Comparison of ENCODE assay signal across 8 cellular contexts in the genomic region with DNA sequence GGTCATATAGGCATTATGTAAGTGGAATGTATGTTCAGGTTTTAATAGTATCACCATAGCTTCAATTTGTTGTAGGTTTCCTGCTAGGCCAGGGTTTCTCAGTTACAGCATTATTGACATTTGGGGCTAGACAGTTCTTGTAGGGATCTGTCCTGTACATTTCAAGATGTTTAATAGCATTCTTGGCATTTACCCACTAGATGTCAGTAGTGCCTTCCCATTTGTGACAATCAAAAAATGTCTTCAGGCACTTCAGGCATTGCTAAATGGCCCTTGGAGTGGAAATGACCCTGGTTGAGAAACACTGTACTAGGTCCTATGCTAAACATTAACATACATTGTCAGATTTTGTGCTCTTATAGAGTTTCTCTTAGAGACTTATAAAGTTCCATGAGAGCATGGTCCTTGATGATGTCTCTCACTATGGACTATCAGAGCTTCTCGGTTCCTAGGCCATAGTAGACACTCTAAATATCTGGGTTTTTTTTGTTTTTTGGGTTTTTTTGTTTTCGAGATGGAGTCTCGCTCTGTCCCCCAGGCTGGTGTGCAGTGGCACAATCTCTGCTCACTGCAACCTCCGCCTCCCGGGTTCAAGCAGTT. TPM values are rescaled to one million over a fixed set of nuclear protein-coding genes. Genes with fewer than 3 reads are reported as not detected.
A peak's percentile ranks its signal among the peaks of the same experiment; 100 is the strongest.
DNase-seq lines count a peak whose midpoint lies in the region; ATAC-seq, FAIRE-seq and TF ChIP-seq lines count a peak whose summit lies in the region.

No MANE protein-coding gene starts in this region.

- H3K4me1 Mint-ChIP-seq in stimulated activated effector memory CD8-positive, alpha-beta T cell treated with anti-CD3 and anti-CD28 coated beads, Interleukin-12 subunit alpha, Interleukin-12 subunit beta, amount 100 ng/mL, for 72 hours = no peaks in the 10 kb centered on the region
- H3K4me1 Mint-ChIP-seq in stimulated activated naive B cell treated with anti-CD40 and anti-IgM and Interleukin-4, amounts not matched to agents 10 μg/mL and 1 μg/mL and 100 μg/mL, for 72 hours = peaks cover 0 to 10% of the 10 kb centered on the region in 2 donors

- no peaks in the 10 kb centered on the region for H3K9me3 Mint-ChIP-seq in stimulated activated effector memory CD8-positive, alpha-beta T cell treated with anti-CD3 and anti-CD28 coated beads, Interleukin-12 subunit alpha, Interleukin-12 subunit beta, amount 100 ng/mL, for 72 hours
- H3K9me3 Mint-ChIP-seq in stimulated activated naive B cell treated with anti-CD40 and anti-IgM and Interleukin-4, amounts not matched to agents 10 μg/mL and 1 μg/mL and 100 μg/mL, for 72 hours = no peaks in the 10 kb centered on the region

- DNase-seq in NCI-H1417 (lab: John Stamatoyannopoulos, UW) (peak; percentile 16 to 74 (median 72)), SKM-1 (lab: John Stamatoyannopoulos, UW; ENCODE audit: unreplicated experiment) (peak; percentile 80), foreskin fibroblast (peak; percentile 48 to 74), frontal cortex (ENCODE audit: low spot score in 2 of 2) (no peak)
- DNase-seq in stimulated activated effector memory CD8-positive, alpha-beta T cell treated with anti-CD3 and anti-CD28 coated beads, Interleukin-12 subunit alpha, Interleukin-12 subunit beta, amount 100 ng/mL, for 72 hours (ENCODE audit: low spot score in 2 of 2) = no peak
- no peak for DNase-seq in stimulated activated naive B cell treated with anti-CD40 and anti-IgM and Interleukin-4, amounts not matched to agents 10 μg/mL and 1 μg/mL and 100 μg/mL, for 72 hours

- no peak overlapping the region for H3K27ac Mint-ChIP-seq in stimulated activated effector memory CD8-positive, alpha-beta T cell treated with anti-CD3 and anti-CD28 coated beads, Interleukin-12 subunit alpha, Interleukin-12 subunit beta, amount 100 ng/mL, for 72 hours
- H3K27ac Mint-ChIP-seq in stimulated activated naive B cell treated with anti-CD40 and anti-IgM and Interleukin-4, amounts not matched to agents 10 μg/mL and 1 μg/mL and 100 μg/mL, for 72 hours = no peak overlapping the region

- peak overlapping the region; percentile 99; the same call in 1 of the 2 replicates for H3K4me3 ChIP-seq in GM08714 (ENCODE audit: low read length)
- H3K4me3 ChIP-seq in foreskin fibroblast (ENCODE audit: low read depth in 1 of 2, low read length in 2 of 2) = peak overlapping the region; percentile 87 to 99

- peak; percentile 69 for FAIRE-seq in A204.1 (lab: Jason Lieb, UNC)
- no peak for FAIRE-seq in frontal cortex (lab: Jason Lieb, UNC)

- peak; percentile 22 for TF ChIP-seq CTCF in foreskin fibroblast (IDR thresholded peaks at IDR 0.05; ENCODE audit: low read depth, low read length)

- peaks cover 37% of the 10 kb centered on the region for H3K36me3 Mint-ChIP-seq in stimulated activated effector memory CD8-positive, alpha-beta T cell treated with anti-CD3 and anti-CD28 coated beads, Interleukin-12 subunit alpha, Interleukin-12 subunit beta, amount 100 ng/mL, for 72 hours
- peaks cover 7 to 8% of the 10 kb centered on the region in 2 donors for H3K36me3 Mint-ChIP-seq in stimulated activated naive B cell treated with anti-CD40 and anti-IgM and Interleukin-4, amounts not matched to agents 10 μg/mL and 1 μg/mL and 100 μg/mL, for 72 hours

- no peak overlapping the region for H3K4me3 Mint-ChIP-seq in stimulated activated effector memory CD8-positive, alpha-beta T cell treated with anti-CD3 and anti-CD28 coated beads, Interleukin-12 subunit alpha, Interleukin-12 subunit beta, amount 100 ng/mL, for 72 hours
- H3K4me3 Mint-ChIP-seq in stimulated activated naive B cell treated with anti-CD40 and anti-IgM and Interleukin-4, amounts not matched to agents 10 μg/mL and 1 μg/mL and 100 μg/mL, for 72 hours = peak overlapping the region in 1 of 2 donors; percentile 44

- ATAC-seq in stimulated activated effector memory CD8-positive, alpha-beta T cell treated with anti-CD3 and anti-CD28 coated beads, Interleukin-12 subunit alpha, Interleukin-12 subunit beta, amount 100 ng/mL, for 72 hours = peak; percentile 15
- no peak for ATAC-seq in stimulated activated naive B cell treated with anti-CD40 and anti-IgM and Interleukin-4, amounts not matched to agents 10 μg/mL and 1 μg/mL and 100 μg/mL, for 72 hours (replicated peaks)

- H3K27me3 Mint-ChIP-seq in stimulated activated naive B cell treated with anti-CD40 and anti-IgM and Interleukin-4, amounts not matched to agents 10 μg/mL and 1 μg/mL and 100 μg/mL, for 72 hours = no peaks in the 10 kb centered on the region

RNA-seq across cellular contexts. Expression of a gene that starts 1.4 kb away (rescaled TPM):
- total RNA-seq in frontal cortex = 4.1 TPM

RNA-seq across cellular contexts. Expression of a gene that starts 1.9 kb away (rescaled TPM):
- total RNA-seq in frontal cortex = 41.2 TPM

RNA-seq across cellular contexts. Expression of a gene that starts 32.8 kb away (rescaled TPM):
- 32.2 TPM for total RNA-seq in frontal cortex

RNA-seq across cellular contexts. Expression of a gene that starts 41.1 kb away (rescaled TPM):
- total RNA-seq in frontal cortex = 13.0 TPM

Comparison
In these comparisons a context has a peak if more than half of its experiments do, and no peak if none do; other contexts are left out.
1. DNase-seq: peak in NCI-H1417 (3 of 3), SKM-1 (single experiment) and foreskin fibroblast (2 of 2); none in stimulated activated effector memory CD8-positive, alpha-beta T cell treated with anti-CD3 and anti-CD28 coated beads, Interleukin-12 subunit alpha, Interleukin-12 subunit beta, amount 100 ng/mL, for 72 hours (0 of 2), stimulated activated naive B cell treated with anti-CD40 and anti-IgM and Interleukin-4, amounts not matched to agents 10 μg/mL and 1 μg/mL and 100 μg/mL, for 72 hours (single experiment) and frontal cortex (0 of 2).